In the genomic region with DNA sequence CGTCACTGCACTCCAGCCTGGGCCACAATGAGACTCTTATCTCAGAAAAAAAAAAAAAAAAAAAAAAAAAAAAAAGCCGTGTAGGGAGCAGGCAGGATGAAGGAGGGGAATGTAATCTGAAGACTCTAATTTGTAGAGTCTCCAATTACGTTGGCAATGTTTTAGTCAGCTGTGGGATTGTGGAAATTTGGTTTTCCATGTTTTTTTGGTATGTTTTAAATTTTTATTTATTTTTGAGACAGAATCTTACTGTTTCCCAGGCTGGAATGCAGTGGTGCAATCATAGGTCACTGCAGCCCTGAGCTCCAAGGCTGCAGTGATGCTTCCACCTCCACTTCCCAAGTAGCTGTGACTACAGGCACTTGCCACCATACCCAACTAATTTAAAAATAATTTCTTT, we compare ENCODE assay signal across 26 cellular contexts. TPM values are rescaled to one million over a fixed set of nuclear protein-coding genes. Genes with fewer than 3 reads are reported as not detected.
DNase-seq lines count a peak whose midpoint lies in the region; ATAC-seq and TF ChIP-seq lines count a peak whose summit lies in the region.
"Had no signal": no experiment of that assay in that cellular context is flagged by ENCODE, and none has a peak within 500 bp of the region (broad histone marks: within the 10 kb centered on the region; RNA-seq: fewer than 3 reads in every experiment).

No MANE protein-coding gene starts in this region.

- TF ChIP-seq CTCF in HL-60 (IDR thresholded peaks at IDR 0.05; ENCODE audit: insufficient read depth, low read length) = no peak
- no peak for TF ChIP-seq CTCF in progenitor cell of endocrine pancreas (IDR thresholded peaks at IDR 0.05; ENCODE audit: unreplicated experiment)
- no peak for TF ChIP-seq CTCF in neural progenitor cell (IDR thresholded peaks at IDR 0.05)

- H3K36me3 ChIP-seq in neural progenitor cell = peaks cover 4% of the 10 kb centered on the region
- H3K36me3 ChIP-seq: prostate gland had no signal

- no peaks in the 10 kb centered on the region for H3K4me1 ChIP-seq in neural progenitor cell
- H3K4me1 ChIP-seq: gastroesophageal sphincter, prostate gland, testis had no signal

- H3K9ac ChIP-seq in neural progenitor cell = no peak overlapping the region

- H2AFZ ChIP-seq in neural progenitor cell (replicated peaks) = no peak overlapping the region
- H2AFZ ChIP-seq: hepatocyte had no signal

- H3K27ac ChIP-seq in HL-60 (replicated peaks) (peak overlapping the region; percentile 65), epithelial cell of prostate (peak overlapping the region; percentile 6), neural progenitor cell (no peak overlapping the region)
- H3K27ac ChIP-seq: body of pancreas, gastroesophageal sphincter, hepatocyte, prostate gland, testis had no signal

- H3K4me3 ChIP-seq in HL-60 (replicated peaks; ENCODE audit: insufficient read depth, low read length) (no peak overlapping the region), neural progenitor cell (no peak overlapping the region)
- H3K4me3 ChIP-seq: body of pancreas, gastroesophageal sphincter, hepatocyte, MG63, prostate gland, testis had no signal

- ATAC-seq in HG03520 (IDR thresholded peaks at IDR 0.05; ENCODE audit: unreplicated experiment) = no peak
- ATAC-seq: body of pancreas, gastroesophageal sphincter, left colon, Right ventricle myocardium inferior had no signal

- peaks cover 60% of the 10 kb centered on the region for H4K20me1 ChIP-seq in neural progenitor cell (ENCODE audit: low read depth)

- H3K4me1 Mint-ChIP-seq in progenitor cell of endocrine pancreas (ENCODE audit: low read depth) (peaks cover 2% of the 10 kb centered on the region), neural progenitor cell (no peaks in the 10 kb centered on the region)
- H3K4me1 Mint-ChIP-seq: activated CD4-positive, alpha-beta T cell treated with anti-CD3 and anti-CD28 coated beads for 36 hours; B cell had no signal

- peak overlapping the region; percentile 49 for H3K27ac Mint-ChIP-seq in progenitor cell of endocrine pancreas
- H3K27ac Mint-ChIP-seq in neural progenitor cell = no peak overlapping the region
- H3K27ac Mint-ChIP-seq: activated CD4-positive, alpha-beta T cell treated with anti-CD3 and anti-CD28 coated beads for 36 hours; activated naive CD8-positive, alpha-beta T cell treated with anti-CD3 and anti-CD28 coated beads, Interleukin-2, amount 10 ng/mL, durations not matched to agents 7 days and 5 days; B cell had no signal

- no peaks in the 10 kb centered on the region for H3K9me3 ChIP-seq in neural progenitor cell (ENCODE audit: low read depth)
- H3K9me3 ChIP-seq: body of pancreas, gastroesophageal sphincter, MG63, prostate gland, testis had no signal

- peaks cover 17% of the 10 kb centered on the region for H3K36me3 Mint-ChIP-seq in progenitor cell of endocrine pancreas (ENCODE audit: insufficient read depth)
- peaks cover 42% of the 10 kb centered on the region for H3K36me3 Mint-ChIP-seq in neural progenitor cell

- DNase-seq in NCI-H2029 (lab: John Stamatoyannopoulos, UW) = peak; percentile 14
- no peak for DNase-seq in NCI-H2029 treated with DMSO at 0.1 percent for 48 hours (lab: John Stamatoyannopoulos, UW)
- no peak for DNase-seq in HL-60 (ENCODE audit: low read depth in 1 of 2, low spot score in 1 of 2)
- DNase-seq in epithelial cell of prostate (ENCODE audit: low read depth, low spot score) = no peak
- no peak for DNase-seq in progenitor cell of endocrine pancreas (ENCODE audit: low spot score, unreplicated experiment)
- DNase-seq in neural progenitor cell (ENCODE audit: low spot score) = no peak
- no peak for DNase-seq in activated CD8-positive, alpha-beta memory T cell treated with anti-CD3 and anti-CD28 coated beads for 24 hours
- DNase-seq: 8988T; activated CD4-positive, alpha-beta T cell treated with anti-CD3 and anti-CD28 coated beads for 36 hours; activated effector memory CD4-positive, alpha-beta T cell treated with anti-CD3 and anti-CD28 coated beads, Interleukin-2, amount 50 U/mL, for 16 hours; activated naive CD8-positive, alpha-beta T cell treated with anti-CD3 and anti-CD28 coated beads, Interleukin-2, amount 10 ng/mL, durations not matched to agents 7 days and 5 days; body of pancreas; left colon; MG63; NCI-H1417 treated with DMSO at 0.1 percent for 48 hours; NCI-H524; stimulated activated naive CD8-positive, alpha-beta T cell treated with anti-CD3 and anti-CD28 coated beads, Interleukin-15, Interleukin-2, amounts not matched to agents 100 U/mL and 50 U/mL, for 24 hours; testis had no signal

- no peak overlapping the region for H3K4me3 Mint-ChIP-seq in progenitor cell of endocrine pancreas (ENCODE audit: low read depth)
- no peak overlapping the region for H3K4me3 Mint-ChIP-seq in neural progenitor cell
- H3K4me3 Mint-ChIP-seq: activated CD4-positive, alpha-beta T cell treated with anti-CD3 and anti-CD28 coated beads for 36 hours; activated naive CD8-positive, alpha-beta T cell treated with anti-CD3 and anti-CD28 coated beads, Interleukin-2, amount 10 ng/mL, durations not matched to agents 7 days and 5 days; B cell; CD8-positive, alpha-beta T cell; T-helper 2 cell treated with Interferon-gamma antibody and Interleukin-4, amounts not matched to agents 5 μg/mL and 100 μg/mL, for 36 hours had no signal

- H3K27me3 Mint-ChIP-seq in progenitor cell of endocrine pancreas (no peaks in the 10 kb centered on the region), neural progenitor cell (ENCODE audit: insufficient read depth, low read depth) (peaks cover 3% of the 10 kb centered on the region)
- H3K27me3 Mint-ChIP-seq: activated CD4-positive, alpha-beta T cell treated with anti-CD3 and anti-CD28 coated beads for 36 hours; activated naive CD8-positive, alpha-beta T cell treated with anti-CD3 and anti-CD28 coated beads, Interleukin-2, amount 10 ng/mL, durations not matched to agents 7 days and 5 days; B cell had no signal

- H3K27me3 ChIP-seq in HL-60 (ENCODE audit: insufficient read depth, poor library complexity, severe bottlenecking) (no peaks in the 10 kb centered on the region), neural progenitor cell (no peaks in the 10 kb centered on the region)
- H3K27me3 ChIP-seq: body of pancreas, gastroesophageal sphincter, hepatocyte, MG63, testis had no signal

- H3K9me3 Mint-ChIP-seq in progenitor cell of endocrine pancreas (ENCODE audit: low read depth) (no peaks in the 10 kb centered on the region), neural progenitor cell (no peaks in the 10 kb centered on the region)
- H3K9me3 Mint-ChIP-seq: activated naive CD8-positive, alpha-beta T cell treated with anti-CD3 and anti-CD28 coated beads, Interleukin-2, amount 10 ng/mL, durations not matched to agents 7 days and 5 days; CD8-positive, alpha-beta T cell; T-helper 2 cell treated with Interferon-gamma antibody and Interleukin-4, amounts not matched to agents 5 μg/mL and 100 μg/mL, for 36 hours had no signal

- no peak overlapping the region for H3K4me2 ChIP-seq in neural progenitor cell
- H3K4me2 ChIP-seq: hepatocyte had no signal

- H3K79me2 ChIP-seq in neural progenitor cell (ENCODE audit: low read depth) = peaks cover 27% of the 10 kb centered on the region

- H3F3A ChIP-seq in neural progenitor cell (ENCODE audit: low read depth) = peaks cover 5% of the 10 kb centered on the region

RNA-seq across cellular contexts. Expression of a gene that starts 56.5 kb away (rescaled TPM):
- 212 and 214 TPM in 2 replicates for total RNA-seq in progenitor cell of endocrine pancreas
- 165 and 176 TPM in 2 replicates for total RNA-seq in neural progenitor cell (ENCODE audit: low replicate concordance)
